ENCODE assay signal across 17 cellular contexts in genomic region chr11:72009156-72009555, GRCh38.
"Had no signal": no experiment of that assay in that cellular context is flagged by ENCODE, and none has a peak within 500 bp of the region (broad histone marks: within the 10 kb centered on the region; RNA-seq: fewer than 3 reads in every experiment).

No MANE protein-coding gene starts in this region.

- ATAC-seq: body of pancreas; foreskin keratinocyte; heart left ventricle; left colon; stimulated activated naive CD8-positive, alpha-beta T cell treated with anti-CD3 and anti-CD28 coated beads, Interleukin-15, Interleukin-2, amounts not matched to agents 100 U/mL and 50 U/mL, for 24 hours; T-helper 17 cell had no signal

- H3K27me3 ChIP-seq: body of pancreas, foreskin keratinocyte, heart left ventricle, neutrophil, testis had no signal

- H3K9me3 ChIP-seq: body of pancreas, heart left ventricle, neutrophil, testis had no signal

- H3K4me3 Mint-ChIP-seq: T-helper 17 cell had no signal

- FAIRE-seq: endometrium, TTC549 had no signal

- DNase-seq: activated CD4-positive, CD25-positive, alpha-beta regulatory T cell; activated naive CD4-positive, alpha-beta T cell; amniotic stem cell; cerebellar nuclear complex; foreskin keratinocyte; heart left ventricle; left colon; midbrain; stimulated activated CD4-positive, alpha-beta T cell treated with anti-CD3 and anti-CD28 coated beads, Interleukin-12 subunit alpha, Interleukin-12 subunit beta, amount 100 ng/mL, for 4 hours; stimulated activated naive CD8-positive, alpha-beta T cell treated with anti-CD3 and anti-CD28 coated beads, Interleukin-15, Interleukin-2, amounts not matched to agents 100 U/mL and 50 U/mL, for 24 hours; T-helper 17 cell; testis had no signal

- H3K4me3 ChIP-seq: body of pancreas, heart left ventricle, lung, testis had no signal

- H3K27ac ChIP-seq: body of pancreas, foreskin keratinocyte, heart left ventricle, neutrophil, testis had no signal

- H3K27me3 Mint-ChIP-seq: T-helper 17 cell had no signal

- H3K4me1 ChIP-seq: foreskin keratinocyte had no signal
